ENCODE assay signal across 8 cellular contexts in genomic region chr3:183099026-183099837, GRCh38. TPM values are rescaled to one million over a fixed set of nuclear protein-coding genes. Genes with fewer than 3 reads are reported as not detected.
DNase-seq lines count a peak whose midpoint lies in the region; ATAC-seq and TF ChIP-seq lines count a peak whose summit lies in the region.

Gene MCCC1, minus strand, starts transcription at chr3:183099496. Its CDS starts 56 bp downstream, at chr3:183099440.

- peak within 1 kb of the TSS; percentile 59 for H3K4me2 ChIP-seq in IMR-90 (ENCODE audit: low read depth, low read length)
- H3K4me2 ChIP-seq in PC-9, result peak within 1 kb of the TSS; percentile 93

- no peaks in the 10 kb centered on the region for H3K9me2 ChIP-seq in PC-9 (ENCODE audit: insufficient read depth)

- peak within 1 kb of the TSS; percentile 14; the same call in 1 of the 2 replicates for H2AK5ac ChIP-seq in IMR-90 (ENCODE audit: low read depth, low read length)

- no peak within 1 kb of the TSS for H2BK20ac ChIP-seq in IMR-90 (ENCODE audit: low read depth, low read length)

- H2BK15ac ChIP-seq in IMR-90 (ENCODE audit: low read depth, low read length), result no peak within 1 kb of the TSS

- no peak within 1 kb of the TSS; the same call in 1 of the 2 replicates for H3K18ac ChIP-seq in IMR-90 (ENCODE audit: low read depth, low read length)

- H3F3A ChIP-seq in PC-9 (ENCODE audit: insufficient read depth, low read depth), result peaks cover 25% of the 10 kb centered on the region; the same call in 1 of the 2 replicates

- H3K9ac ChIP-seq in IMR-90 (ENCODE audit: low read depth, low read length), result peak within 1 kb of the TSS; percentile 78

- H2AK9ac ChIP-seq in IMR-90 (replicated peaks; ENCODE audit: low read depth, low read length, poor library complexity), result peak within 1 kb of the TSS; percentile 82

- no peaks in the 10 kb centered on the region for H3K4me1 ChIP-seq in IMR-90 (ENCODE audit: control insufficient read depth, insufficient read depth, low read length)
- H3K4me1 ChIP-seq in PC-9 (replicated peaks; ENCODE audit: insufficient read depth), result peaks cover 26% of the 10 kb centered on the region

- BruUV-seq in IMR-90 (replicated peaks; lab: Mats Ljungman, UMichigan) (no TSS peak), PC-9 (replicated peaks; lab: Mats Ljungman, UMichigan) (no TSS peak)

- H2AFZ ChIP-seq in IMR-90 (replicated peaks; ENCODE audit: low read length, poor library complexity), result peak within 1 kb of the TSS; percentile 95
- H2AFZ ChIP-seq in PC-9, result peak within 1 kb of the TSS; percentile 96

- peak within 1 kb of the TSS; percentile 63 for H3K4ac ChIP-seq in IMR-90 (ENCODE audit: low read depth, low read length)

- ATAC-seq in GM21528 (IDR thresholded peaks at IDR 0.05; ENCODE audit: low FRiP score, unreplicated experiment) (peak; percentile 99), IMR-90 (ENCODE audit: low read depth) (peak; percentile 99)

- DNase-seq in DMS 273 (lab: John Stamatoyannopoulos, UW; ENCODE audit: unreplicated experiment) (peak; percentile 99), IMR-90 (peak; percentile 99), PC-9 (peak; percentile 100), epithelial cell of proximal tubule (ENCODE audit: low read depth) (peak; percentile 91), mucosa of gallbladder (ENCODE audit: low spot score) (peak; percentile 99)
- DNase-seq in activated T-cell treated with anti-CD3 and anti-CD28 coated beads, Interleukin-2, amount 50 U/mL, for 1 hour, result peak; percentile 93
- DNase-seq in stimulated activated CD8-positive, alpha-beta memory T cell treated with anti-CD3 and anti-CD28 coated beads, Interleukin-4, amount 100 ng/mL, for 4 hours (ENCODE audit: low read depth in 2 of 2, low spot score in 1 of 2), result peak; percentile 95 to 96

- H3K14ac ChIP-seq in IMR-90 (replicated peaks; ENCODE audit: low read depth, low read length), result peak within 1 kb of the TSS; percentile 15

- H3K9me3 ChIP-seq in IMR-90 (ENCODE audit: control insufficient read depth, insufficient read depth, low read length) (no peaks in the 10 kb centered on the region), PC-9 (ENCODE audit: insufficient read depth, low read depth) (no peaks in the 10 kb centered on the region)

- in situ Hi-C loops in IMR-90 (cut with MboI; ENCODE audit: low sequenced_read_pairs), result no loop called here

- H3K36me3 ChIP-seq in IMR-90 (ENCODE audit: control insufficient read depth, insufficient read depth, low read length), result no peaks in the 10 kb centered on the region
- no peaks in the 10 kb centered on the region for H3K36me3 ChIP-seq in PC-9 (ENCODE audit: low read depth)

- H3K23ac ChIP-seq in IMR-90 (ENCODE audit: low read depth, low read length), result peak within 1 kb of the TSS; percentile 71

- no peaks in the 10 kb centered on the region for H3K9me1 ChIP-seq in IMR-90 (ENCODE audit: insufficient read depth, low read length)

- H3K27ac ChIP-seq in IMR-90 (ENCODE audit: insufficient read depth, low read length), result peak within 1 kb of the TSS; percentile 71
- H3K27ac ChIP-seq in PC-9, result peak within 1 kb of the TSS; percentile 52

- H4K91ac ChIP-seq in IMR-90 (ENCODE audit: insufficient read depth, low read depth, low read length), result peak within 1 kb of the TSS; percentile 49

- peak within 1 kb of the TSS; percentile 69 to 76 for H4K8ac ChIP-seq in IMR-90 (ENCODE audit: low read depth in 2 of 2, low read length in 2 of 2)

- peaks cover 35% of the 10 kb centered on the region for H3K79me2 ChIP-seq in PC-9 (ENCODE audit: low read depth)

- H3K27me3 ChIP-seq in IMR-90 (ENCODE audit: control insufficient read depth, insufficient read depth, low read length) (no peaks in the 10 kb centered on the region), PC-9 (ENCODE audit: insufficient read depth, low read depth) (no peaks in the 10 kb centered on the region)

- TF ChIP-seq RAD21 in IMR-90 (IDR thresholded peaks at IDR 0.05; ENCODE audit: low read length), result no peak

- dilution Hi-C loops in IMR-90 (cut with HindIII; ENCODE audit: low sequenced_read_pairs, unreplicated experiment), result no loop called here

- peak; percentile 51; the same call in 1 of the 2 replicates for TF ChIP-seq POLR2A in IMR-90 (IDR thresholded peaks at IDR 0.05; ENCODE audit: low read depth, low read length)

- no peaks in the 10 kb centered on the region for H4K20me1 ChIP-seq in IMR-90 (ENCODE audit: insufficient read depth, low read length)
- H4K20me1 ChIP-seq in PC-9 (ENCODE audit: insufficient read depth), result no peaks in the 10 kb centered on the region

- 3% methylated on average over 20 of the region's 60 CpGs; no CpG with 5 or more reads in 1 of the 2 experiments for WGBS in IMR-90 (ENCODE audit: extremely low coverage in 2 of 2, insufficient read length in 1 of 2), 2 experiments

- peak within 1 kb of the TSS; percentile 35 for H3K56ac ChIP-seq in IMR-90 (ENCODE audit: extremely low read depth, insufficient read depth, low read length)

- POLR2A ChIA-PET in IMR-90 (lab: Charles Lee; ENCODE audit: unreplicated experiment) (no interaction called here), PC-9 (lab: Charles Lee; ENCODE audit: unreplicated experiment) (interaction anchor here (0.5 to 1.6 kb wide), 3 partner anchors 9 to 599 kb away, joined by 3 to 9 read pairs (median 4); partner anchors contain the start of gene YEATS2)

- H3K4me3 ChIP-seq in IMR-90 (ENCODE audit: insufficient read depth, low read depth, low read length) (peak within 1 kb of the TSS; percentile 65), PC-9 (peak within 1 kb of the TSS; percentile 86), epithelial cell of proximal tubule (ENCODE audit: low read depth, low read length) (peak within 1 kb of the TSS; percentile 90)

- peaks cover 12 to 18% of the 10 kb centered on the region in 2 experiments; a peak in 3 of 4 replicates for H3K79me1 ChIP-seq in IMR-90 (ENCODE audit: low read depth in 1 of 2, low read length in 2 of 2)

- H2BK120ac ChIP-seq in IMR-90 (ENCODE audit: low read depth, low read length), result peak within 1 kb of the TSS; percentile 47; the same call in 1 of the 2 replicates

- CTCF ChIA-PET in IMR-90 (lab: Yijun Ruan, JAX) (interaction anchor here (0.6 kb wide), 1 partner anchor 78 kb away, joined by 4 read pairs; no protein-coding TSS in a partner anchor), PC-9 (lab: Charles Lee) (interaction anchor here (0.8 kb wide), 1 partner anchor 287 kb away, joined by 4 read pairs; no protein-coding TSS in a partner anchor)

- 0 out of 2 replicates have a peak within 1 kb of the TSS, but pooled peaks have one; percentile 1 for H4K5ac ChIP-seq in IMR-90 (ENCODE audit: low read depth, low read length)

- peak within 1 kb of the TSS; percentile 56 for H2BK5ac ChIP-seq in IMR-90 (ENCODE audit: low read depth, low read length, poor library complexity, severe bottlenecking)

- intact Hi-C loops in IMR-90 (cut with micrococcal nuclease), result loop anchor here (5.0 to 10.0 kb wide), 3 partner anchors 117 to 284 kb away; partner anchors contain the start of gene DCUN1D1
- intact Hi-C loops in PC-9 (cut with micrococcal nuclease; ENCODE audit: unreplicated experiment), result loop anchor here (1.0 to 10.0 kb wide), 2 partner anchors 119 to 384 kb away; partner anchors contain the start of gene DCUN1D1

- TF ChIP-seq CTCF in IMR-90 (conservative IDR thresholded peaks at IDR 0.05; ENCODE audit: low read depth, low read length), result no peak
- TF ChIP-seq CTCF in PC-9 (conservative IDR thresholded peaks at IDR 0.05), result no peak
- no peak for TF ChIP-seq CTCF in epithelial cell of proximal tubule (conservative IDR thresholded peaks at IDR 0.05; ENCODE audit: low read depth, low read length)

TF ChIP-seq in IMR-90, 13 proteins besides CTCF, POLR2A, EP300 and RAD21:
- TF ChIP-seq CEBPB (IDR thresholded peaks at IDR 0.05; ENCODE audit: low read depth, low read length), result no peak
- TF ChIP-seq FOS (IDR thresholded peaks at IDR 0.05; ENCODE audit: low read depth, low read length), result peak; percentile 52; the same call in 1 of the 2 replicates
- TF ChIP-seq MXI1 (IDR thresholded peaks at IDR 0.05; ENCODE audit: borderline replicate concordance, low read depth, low read length), result peak; percentile 52; the same call in 1 of the 2 replicates
- TF ChIP-seq CHD1 (IDR thresholded peaks at IDR 0.05; ENCODE audit: low read depth, low read length), result no peak
- no peak for TF ChIP-seq ELK1 (IDR thresholded peaks at IDR 0.05; ENCODE audit: borderline replicate concordance, low read depth, low read length)
- peak; percentile 99 for TF ChIP-seq USF2 (IDR thresholded peaks at IDR 0.05; ENCODE audit: low read depth, low read length)
- no peak; the same call in 1 of the 2 replicates for TF ChIP-seq BHLHE40 (IDR thresholded peaks at IDR 0.05; ENCODE audit: low read depth, low read length)
- TF ChIP-seq MAZ (IDR thresholded peaks at IDR 0.05; ENCODE audit: borderline replicate concordance, low read depth, low read length), result peak; percentile 66; the same call in 1 of the 2 replicates

RNA-seq across cellular contexts. Expression of gene MCCC1, which starts in this region (rescaled TPM):
- total RNA-seq in IMR-90 (2012; rRNA removed) (17.9 and 18.3 TPM in 2 replicates), PC-9 (2021) (52.6 and 56.8 TPM in 2 replicates), epithelial cell of proximal tubule (12.0 and 26.0 TPM in 2 replicates), mucosa of gallbladder (46.4 TPM)
- polyA plus RNA-seq in IMR-90 (2012; rRNA removed), result 11.3 and 14.2 TPM in 2 replicates
- polyA plus RNA-seq in IMR-90 (2012; cell fraction: cytosol; rRNA removed), result 6.7 and 9.1 TPM in 2 replicates
- polyA plus RNA-seq in IMR-90 (2012; cell fraction: nucleus; rRNA removed; ENCODE audit: low replicate concordance), result 5.4 and 24.3 TPM in 2 replicates

Comparison
In these comparisons a context has a peak if more than half of its experiments do, and no peak if none do; other contexts are left out.
1. Peak in every context shown above with its lines: DNase-seq, ATAC-seq, H3K4me3 ChIP-seq and H3K27ac ChIP-seq.